ENCODE assay signal across 9 cellular contexts in the genomic region with DNA sequence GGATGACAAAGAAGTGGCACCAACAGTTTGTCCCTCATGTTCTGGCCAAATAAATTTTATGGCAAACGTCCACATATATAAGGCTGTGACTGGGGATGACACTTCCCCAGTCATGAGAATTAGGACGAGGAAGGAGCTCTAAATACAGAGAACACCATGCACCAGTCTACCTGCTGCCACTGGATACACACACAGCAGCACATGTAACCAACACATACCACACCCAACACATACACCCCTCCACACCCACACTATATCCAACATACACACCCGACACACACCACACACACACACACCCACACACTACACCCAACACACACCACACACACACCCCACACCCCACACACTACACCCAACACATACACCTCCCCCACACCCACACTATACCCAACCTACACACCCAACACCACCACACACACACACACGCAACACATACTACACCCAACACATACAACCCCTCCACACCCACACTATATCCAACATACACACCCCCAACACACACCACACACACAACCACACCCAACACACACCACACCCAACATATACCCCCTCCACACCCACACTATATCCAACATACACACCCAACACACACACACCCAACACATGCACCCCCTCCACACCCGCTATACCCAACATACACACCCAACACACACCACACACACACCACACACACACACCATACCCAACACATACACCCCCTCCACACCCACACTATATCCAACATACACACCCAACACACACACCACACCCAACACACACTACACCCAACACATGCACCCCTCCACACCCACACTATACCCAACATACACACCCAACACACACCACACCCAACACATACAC.
DNase-seq lines count a peak whose midpoint lies in the region; ATAC-seq and TF ChIP-seq lines count a peak whose summit lies in the region.
"Had no signal": no experiment of that assay in that cellular context is flagged by ENCODE, and none has a peak within 500 bp of the region (broad histone marks: within the 10 kb centered on the region; RNA-seq: fewer than 3 reads in every experiment).

No MANE protein-coding gene starts in this region.

- 61% methylated on average over 5 of the region's 5 CpGs for WGBS in esophagus muscularis mucosa
- 75 to 83% (median 76%) methylated on average over 5 of the region's 5 CpGs for WGBS in spleen, 5 donors
- WGBS in testis, 2 donors = 84 to 85% methylated on average over 5 of the region's 5 CpGs

- no peaks in the 10 kb centered on the region for H3K79me2 ChIP-seq in neural progenitor cell (ENCODE audit: low read depth)

- TF ChIP-seq EP300 in esophagus muscularis mucosa (IDR thresholded peaks at IDR 0.05) = no peak

- H3K9me3 Mint-ChIP-seq in activated T-helper 2 cell treated with anti-CD3 and anti-CD28 coated beads, Interferon-gamma antibody, Interleukin-2, Interleukin-4, amounts not matched to agents 10 μg/mL and 5 μg/mL and 100 μg/mL, durations not matched to agents 14 hours and 24 hours and 36 hours = no peaks in the 10 kb centered on the region
- no peaks in the 10 kb centered on the region for H3K9me3 Mint-ChIP-seq in neural progenitor cell

- no peaks in the 10 kb centered on the region for H3K27me3 Mint-ChIP-seq in activated T-helper 2 cell treated with anti-CD3 and anti-CD28 coated beads, Interferon-gamma antibody, Interleukin-2, Interleukin-4, amounts not matched to agents 10 μg/mL and 5 μg/mL and 100 μg/mL, durations not matched to agents 14 hours and 24 hours and 36 hours (ENCODE audit: low read depth)
- H3K27me3 Mint-ChIP-seq in neural progenitor cell (ENCODE audit: insufficient read depth, low read depth) = no peaks in the 10 kb centered on the region

- peak; percentile 29 for ATAC-seq in GM19452 (IDR thresholded peaks at IDR 0.05; ENCODE audit: unreplicated experiment)
- peak; percentile 0 for ATAC-seq in HG03064 (IDR thresholded peaks at IDR 0.05; ENCODE audit: low read depth, unreplicated experiment)

- no peak overlapping the region for H3K27ac Mint-ChIP-seq in activated T-helper 2 cell treated with anti-CD3 and anti-CD28 coated beads, Interferon-gamma antibody, Interleukin-2, Interleukin-4, amounts not matched to agents 10 μg/mL and 5 μg/mL and 100 μg/mL, durations not matched to agents 14 hours and 24 hours and 36 hours
- H3K27ac Mint-ChIP-seq in neural progenitor cell = no peak overlapping the region

- TF ChIP-seq CTCF in esophagus muscularis mucosa (IDR thresholded peaks at IDR 0.05) = no peak
- no peak for TF ChIP-seq CTCF in spleen (IDR thresholded peaks at IDR 0.05 in 8 of 11, conservative IDR thresholded peaks at IDR 0.05 in 3 of 11)
- no peak for TF ChIP-seq CTCF in neural progenitor cell (IDR thresholded peaks at IDR 0.05)
- no peak for TF ChIP-seq CTCF in testis (IDR thresholded peaks at IDR 0.05)

- H3K36me3 ChIP-seq in esophagus muscularis mucosa (peaks cover 0 to 37% (median 18%) of the 10 kb centered on the region in 4 donors), spleen (peaks cover 0 to 82% (median 2%) of the 10 kb centered on the region in 6 donors), neural progenitor cell (no peaks in the 10 kb centered on the region), testis (ENCODE audit: low read depth, missing control alignments) (no peaks in the 10 kb centered on the region)

- H3K27ac ChIP-seq in esophagus muscularis mucosa (replicated peaks in 1 of 4) (peak overlapping the region; percentile 11 to 58 (median 34)), spleen (peak overlapping the region in 6 of 8 donors; percentile 39 to 84 (median 74)), neural progenitor cell (no peak overlapping the region), testis (no peak overlapping the region)

- no peak overlapping the region for H2AFZ ChIP-seq in neural progenitor cell (replicated peaks)

- H3K4me1 ChIP-seq in esophagus muscularis mucosa = peaks cover 30 to 75% (median 43%) of the 10 kb centered on the region in 4 donors
- peaks cover 11 to 76% (median 32%) of the 10 kb centered on the region in 6 donors for H3K4me1 ChIP-seq in spleen
- H3K4me1 ChIP-seq in neural progenitor cell = peaks cover 14% of the 10 kb centered on the region
- peaks cover 8% of the 10 kb centered on the region for H3K4me1 ChIP-seq in testis

- H3K27me3 ChIP-seq in esophagus muscularis mucosa = no peaks in the 10 kb centered on the region
- no peaks in the 10 kb centered on the region for H3K27me3 ChIP-seq in spleen (replicated peaks in 1 of 7)
- H3K27me3 ChIP-seq in neural progenitor cell = no peaks in the 10 kb centered on the region
- no peaks in the 10 kb centered on the region for H3K27me3 ChIP-seq in testis

- H3K4me3 Mint-ChIP-seq in activated T-helper 2 cell treated with anti-CD3 and anti-CD28 coated beads, Interferon-gamma antibody, Interleukin-2, Interleukin-4, amounts not matched to agents 10 μg/mL and 5 μg/mL and 100 μg/mL, durations not matched to agents 14 hours and 24 hours and 36 hours (ENCODE audit: low read depth) = no peak overlapping the region
- H3K4me3 Mint-ChIP-seq in neural progenitor cell = no peak overlapping the region

- intact Hi-C loops in esophagus muscularis mucosa (cut with DNase I) (loop anchor here (10.0 kb wide), 1 partner anchor 71 kb away; a partner anchor contains a TSS), spleen (cut with DNase I; ENCODE audit: low total_unique reads) (no loop called here), testis (cut with DNase I; ENCODE audit: low total_unique reads) (no loop called here)
- intact Hi-C loops in activated T-helper 2 cell treated with anti-CD3 and anti-CD28 coated beads, Interferon-gamma antibody, Interleukin-2, Interleukin-4, amounts not matched to agents 10 μg/mL and 5 μg/mL and 100 μg/mL, durations not matched to agents 14 hours and 24 hours and 36 hours (cut with micrococcal nuclease) = no loop called here

- H4K20me1 ChIP-seq in neural progenitor cell (ENCODE audit: low read depth) = peaks cover 34% of the 10 kb centered on the region

- TF ChIP-seq POLR2A in esophagus muscularis mucosa (IDR thresholded peaks at IDR 0.05; ENCODE audit: low read depth) = no peak
- TF ChIP-seq POLR2A in spleen (IDR thresholded peaks at IDR 0.05) = no peak
- no peak for TF ChIP-seq POLR2A in testis (IDR thresholded peaks at IDR 0.05)

- no peak overlapping the region for H3K9ac ChIP-seq in neural progenitor cell

- H3K9me3 ChIP-seq in esophagus muscularis mucosa (no peaks in the 10 kb centered on the region), spleen (no peaks in the 10 kb centered on the region), neural progenitor cell (ENCODE audit: low read depth) (no peaks in the 10 kb centered on the region), testis (no peaks in the 10 kb centered on the region)

- no peaks in the 10 kb centered on the region for H3K36me3 Mint-ChIP-seq in activated T-helper 2 cell treated with anti-CD3 and anti-CD28 coated beads, Interferon-gamma antibody, Interleukin-2, Interleukin-4, amounts not matched to agents 10 μg/mL and 5 μg/mL and 100 μg/mL, durations not matched to agents 14 hours and 24 hours and 36 hours (ENCODE audit: low read depth)
- H3K36me3 Mint-ChIP-seq in neural progenitor cell = peaks cover 17% of the 10 kb centered on the region

- H3K4me2 ChIP-seq in neural progenitor cell = no peak overlapping the region

- DNase-seq in esophagus muscularis mucosa (ENCODE audit: extremely low spot score) = no peak
- DNase-seq in spleen = no peak
- DNase-seq in activated T-helper 2 cell treated with anti-CD3 and anti-CD28 coated beads, Interferon-gamma antibody, Interleukin-2, Interleukin-4, amounts not matched to agents 10 μg/mL and 5 μg/mL and 100 μg/mL, durations not matched to agents 14 hours and 24 hours and 36 hours (ENCODE audit: low spot score) = no peak
- DNase-seq in neural progenitor cell (ENCODE audit: low spot score) = no peak
- DNase-seq in NCI-H345 (lab: John Stamatoyannopoulos, UW) = no peak
- DNase-seq in testis = no peak
- DNase-seq: NCI-H510A treated with DMSO at 0.1 percent for 48 hours had no signal

- no peaks in the 10 kb centered on the region for H3F3A ChIP-seq in neural progenitor cell (ENCODE audit: low read depth)

- H3K4me3 ChIP-seq in esophagus muscularis mucosa = no peak overlapping the region
- H3K4me3 ChIP-seq in spleen = no peak overlapping the region
- no peak overlapping the region for H3K4me3 ChIP-seq in neural progenitor cell
- H3K4me3 ChIP-seq in testis = no peak overlapping the region

- H3K4me1 Mint-ChIP-seq in activated T-helper 2 cell treated with anti-CD3 and anti-CD28 coated beads, Interferon-gamma antibody, Interleukin-2, Interleukin-4, amounts not matched to agents 10 μg/mL and 5 μg/mL and 100 μg/mL, durations not matched to agents 14 hours and 24 hours and 36 hours (ENCODE audit: low read depth) = peaks cover 15% of the 10 kb centered on the region
- peaks cover 9% of the 10 kb centered on the region for H3K4me1 Mint-ChIP-seq in neural progenitor cell

Comparison
In these comparisons a context has a peak if more than half of its experiments do, and no peak if none do; other contexts are left out.
1. H3K27ac ChIP-seq: peak in esophagus muscularis mucosa (4 of 4) and spleen (6 of 8); none in neural progenitor cell (single experiment) and testis (0 of 2).